Comparison of ENCODE assay signal across 20 cellular contexts in the genomic region with DNA sequence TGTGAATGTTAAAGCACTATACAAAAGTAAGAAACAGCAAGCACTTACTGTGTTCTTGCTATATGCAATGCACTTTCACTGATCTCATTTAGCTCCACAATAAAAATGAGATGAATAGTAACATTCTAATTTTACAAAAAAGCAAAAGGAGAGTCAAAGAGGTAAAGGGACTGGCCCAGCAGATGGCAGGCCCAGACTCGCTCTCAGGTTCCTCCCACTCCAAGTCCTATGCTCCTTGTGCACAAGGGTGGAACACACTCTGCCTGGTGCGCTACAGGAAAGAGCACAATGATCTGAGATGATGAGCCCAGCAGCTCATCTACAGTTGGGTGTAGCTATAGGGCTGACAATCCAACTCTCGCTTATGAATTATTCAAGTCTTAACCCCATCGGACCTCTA.
"Had no signal": no experiment of that assay in that cellular context is flagged by ENCODE, and none has a peak within 500 bp of the region (broad histone marks: within the 10 kb centered on the region; RNA-seq: fewer than 3 reads in every experiment).

No MANE protein-coding gene starts in this region.

- H3K4me1 ChIP-seq: sigmoid colon, testis had no signal

- H3K9me3 ChIP-seq: lower lobe of right lung, sigmoid colon, testis had no signal

- ATAC-seq: activated CD8-positive, alpha-beta T cell treated with anti-CD3 and anti-CD28 coated beads for 36 hours; activated T-helper 17 cell treated with anti-CD3 and anti-CD28 coated beads, Interleukin-2, amount 50 U/mL, for 72 hours; effector memory CD8-positive, alpha-beta T cell; lower lobe of right lung; natural killer cell; stimulated activated memory B cell treated with anti-CD40 and anti-IgM and Interleukin-4, amounts not matched to agents 10 μg/mL and 1 μg/mL and 100 μg/mL, for 72 hours had no signal

- H3K36me3 ChIP-seq: lower lobe of right lung, sigmoid colon had no signal

- H3K4me3 ChIP-seq: lower lobe of right lung, sigmoid colon, testis had no signal

- H3K27me3 ChIP-seq: sigmoid colon, testis had no signal

- DNase-seq: activated CD4-positive, alpha-beta T cell treated with anti-CD3 and anti-CD28 coated beads for 48 hours; activated CD4-positive, CD25-positive, alpha-beta regulatory T cell; activated CD8-positive, alpha-beta T cell treated with anti-CD3 and anti-CD28 coated beads for 36 hours; activated naive CD4-positive, alpha-beta T cell; activated naive CD8-positive, alpha-beta T cell treated with anti-CD3 and anti-CD28 coated beads for 36 hours; activated T-cell treated with anti-CD3 and anti-CD28 coated beads, Interleukin-2, amount 50 U/mL, for 1 hour; amniotic stem cell; caudate nucleus; effector memory CD8-positive, alpha-beta T cell; foreskin melanocyte; glutamatergic neuron; hippocampal formation; islet precursor cell; lower lobe of right lung; natural killer cell; sigmoid colon; stimulated activated CD4-positive, alpha-beta T cell treated with anti-CD3 and anti-CD28 coated beads, Interleukin-4, amount 100 ng/mL, for 24 hours; testis had no signal

- H3K27ac ChIP-seq: lower lobe of right lung, sigmoid colon, testis had no signal
